Comparison of ENCODE assay signal across 7 cellular contexts in the genomic region with DNA sequence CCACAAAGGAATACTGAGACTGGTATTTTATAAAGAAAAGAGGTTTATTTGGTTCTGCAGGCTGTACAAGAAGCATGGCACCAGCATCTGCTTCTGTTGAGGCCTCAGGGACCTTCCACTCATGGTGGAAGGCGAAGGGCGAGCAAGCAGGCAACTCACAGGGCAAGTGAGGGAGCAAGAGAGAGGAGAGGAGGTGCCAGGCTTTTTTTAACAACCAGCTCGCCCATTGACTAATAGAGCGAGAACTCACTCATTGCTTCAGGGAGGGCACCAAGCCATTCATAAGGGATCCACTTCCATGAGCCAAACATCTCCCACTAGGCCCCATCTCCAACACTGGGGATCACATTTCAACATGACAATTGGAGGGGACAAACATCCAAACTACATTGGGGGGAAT. TPM values are rescaled to one million over a fixed set of nuclear protein-coding genes. Genes with fewer than 3 reads are reported as not detected.
A peak's percentile ranks its signal among the peaks of the same experiment; 100 is the strongest.
DNase-seq lines count a peak whose midpoint lies in the region; ATAC-seq and TF ChIP-seq lines count a peak whose summit lies in the region.

No MANE protein-coding gene starts in this region.

- H3K9me3 Mint-ChIP-seq in activated CD4-positive, alpha-beta memory T cell treated with anti-CD3 and anti-CD28 coated beads, Interleukin-2, amount 10 ng/mL, durations not matched to agents 7 days and 5 days = no peaks in the 10 kb centered on the region

- CTCF ChIA-PET in activated CD4-positive, alpha-beta memory T cell treated with anti-CD3 and anti-CD28 coated beads, Interleukin-2, amount 10 ng/mL, durations not matched to agents 7 days and 5 days (lab: Charles Lee) = interaction anchor here (1.3 kb wide), 2 partner anchors 8 to 53 kb away, joined by 5 to 15 read pairs; no protein-coding TSS in a partner anchor

- no peak for DNase-seq in HAP-1 (ENCODE audit: low spot score in 2 of 2)
- DNase-seq in activated CD4-positive, alpha-beta memory T cell treated with anti-CD3 and anti-CD28 coated beads, Interleukin-2, amount 10 ng/mL, durations not matched to agents 7 days and 5 days = no peak
- DNase-seq in smooth muscle cell (lab: John Stamatoyannopoulos, UW; ENCODE audit: unreplicated experiment) = no peak
- DNase-seq in OCI-M2 (lab: John Stamatoyannopoulos, UW; ENCODE audit: unreplicated experiment) = no peak
- DNase-seq in stimulated activated CD4-positive, alpha-beta T cell treated with anti-CD3 and anti-CD28 coated beads, Interleukin-4, amount 100 ng/mL, for 1 hour = no peak

- H3K9ac ChIP-seq in smooth muscle cell (ENCODE audit: low read depth) = peak overlapping the region; percentile 88

- H3K4me1 Mint-ChIP-seq in activated CD4-positive, alpha-beta memory T cell treated with anti-CD3 and anti-CD28 coated beads, Interleukin-2, amount 10 ng/mL, durations not matched to agents 7 days and 5 days = peaks cover 30% of the 10 kb centered on the region

- ATAC-seq in gastroesophageal sphincter = no peak
- no peak for ATAC-seq in HG02678 (IDR thresholded peaks at IDR 0.05; ENCODE audit: unreplicated experiment)

- no peaks in the 10 kb centered on the region for H3K9me3 ChIP-seq in HAP-1
- no peaks in the 10 kb centered on the region for H3K9me3 ChIP-seq in gastroesophageal sphincter
- no peaks in the 10 kb centered on the region for H3K9me3 ChIP-seq in smooth muscle cell (replicated peaks; ENCODE audit: low read depth)

- no peaks in the 10 kb centered on the region for H3F3A ChIP-seq in smooth muscle cell (ENCODE audit: low read depth)

- no peaks in the 10 kb centered on the region for H4K20me1 ChIP-seq in smooth muscle cell (ENCODE audit: low read depth)

- 40% methylated on average over 1 of the region's 4 CpGs; no CpG with 5 or more reads in 1 of the 2 donors for WGBS in gastroesophageal sphincter (ENCODE audit: low coverage in 1 of 2), 2 donors
- WGBS in smooth muscle cell (ENCODE audit: low lambda C conversion rate) = 75% methylated on average over 4 of the region's 4 CpGs

- peak overlapping the region; percentile 68 for H3K4me3 ChIP-seq in HAP-1
- peak overlapping the region; percentile 61 to 62 for H3K4me3 ChIP-seq in gastroesophageal sphincter
- peak overlapping the region; percentile 77 for H3K4me3 ChIP-seq in smooth muscle cell

- H3K36me3 ChIP-seq in HAP-1 (replicated peaks) (peaks cover 4% of the 10 kb centered on the region), gastroesophageal sphincter (peaks cover 0 to 41% of the 10 kb centered on the region in 2 donors), smooth muscle cell (ENCODE audit: low read depth) (no peaks in the 10 kb centered on the region)

- peak overlapping the region; percentile 90 for H3K27ac Mint-ChIP-seq in activated CD4-positive, alpha-beta memory T cell treated with anti-CD3 and anti-CD28 coated beads, Interleukin-2, amount 10 ng/mL, durations not matched to agents 7 days and 5 days

- TF ChIP-seq CTCF in gastroesophageal sphincter (IDR thresholded peaks at IDR 0.05) (no peak), smooth muscle cell (IDR thresholded peaks at IDR 0.05; ENCODE audit: borderline replicate concordance, insufficient read depth, poor library complexity, severe bottlenecking) (no peak)

- H3K36me3 Mint-ChIP-seq in activated CD4-positive, alpha-beta memory T cell treated with anti-CD3 and anti-CD28 coated beads, Interleukin-2, amount 10 ng/mL, durations not matched to agents 7 days and 5 days (ENCODE audit: low read depth) = peaks cover 40% of the 10 kb centered on the region

- POLR2A ChIA-PET in activated CD4-positive, alpha-beta memory T cell treated with anti-CD3 and anti-CD28 coated beads, Interleukin-2, amount 10 ng/mL, durations not matched to agents 7 days and 5 days (lab: Charles Lee) = interaction anchor here (0.6 to 1.9 kb wide), 5 partner anchors 9 to 482 kb away, joined by 3 to 5 read pairs (median 3); no protein-coding TSS in a partner anchor

- no peaks in the 10 kb centered on the region for H3K27me3 Mint-ChIP-seq in activated CD4-positive, alpha-beta memory T cell treated with anti-CD3 and anti-CD28 coated beads, Interleukin-2, amount 10 ng/mL, durations not matched to agents 7 days and 5 days

- peaks cover 40% of the 10 kb centered on the region for H3K79me2 ChIP-seq in smooth muscle cell (ENCODE audit: low read depth)

- peak overlapping the region; percentile 94 for H3K4me2 ChIP-seq in smooth muscle cell

- no peak overlapping the region for H2AFZ ChIP-seq in smooth muscle cell (ENCODE audit: low read depth)

- H3K27me3 ChIP-seq in HAP-1 (ENCODE audit: low read depth) (no peaks in the 10 kb centered on the region; the same call in 1 of the 2 replicates), gastroesophageal sphincter (no peaks in the 10 kb centered on the region), smooth muscle cell (ENCODE audit: low read depth) (no peaks in the 10 kb centered on the region)

- in situ Hi-C loops in HAP-1 (cut with MboI; ENCODE audit: low sequenced_read_pairs) = loop anchor here (10.0 kb wide), 1 partner anchor 1057 kb away; no protein-coding TSS in a partner anchor

- peak overlapping the region; percentile 91 to 100 (median 96) for H3K27ac ChIP-seq in gastroesophageal sphincter
- H3K27ac ChIP-seq in smooth muscle cell (ENCODE audit: low read depth) = peak overlapping the region; percentile 93

- H3K4me1 ChIP-seq in HAP-1 = peaks cover 9% of the 10 kb centered on the region
- peaks cover 6 to 24% (median 7%) of the 10 kb centered on the region in 3 donors for H3K4me1 ChIP-seq in gastroesophageal sphincter
- H3K4me1 ChIP-seq in smooth muscle cell (ENCODE audit: low read depth) = peaks cover 8% of the 10 kb centered on the region

- peak overlapping the region; percentile 80 for H3K4me3 Mint-ChIP-seq in activated CD4-positive, alpha-beta memory T cell treated with anti-CD3 and anti-CD28 coated beads, Interleukin-2, amount 10 ng/mL, durations not matched to agents 7 days and 5 days

- no peak for TF ChIP-seq POLR2A in gastroesophageal sphincter (IDR thresholded peaks at IDR 0.05)

- no peak for TF ChIP-seq EP300 in gastroesophageal sphincter (IDR thresholded peaks at IDR 0.05)

RNA-seq across cellular contexts. Expression of a gene that starts 1.2 kb away (rescaled TPM):
- 10 to 100 TPM; 20.5 to 22.9 TPM for total RNA-seq in activated CD4-positive, alpha-beta memory T cell treated with anti-CD3 and anti-CD28 coated beads, Interleukin-2, amount 10 ng/mL, durations not matched to agents 7 days and 5 days
- total RNA-seq in gastroesophageal sphincter (10 to 100 TPM; 19.4 to 38.1 (median 23.3) TPM), smooth muscle cell (70.9 and 77.4 TPM in 2 replicates)
- polyA plus RNA-seq in smooth muscle cell = 75.4 and 102 TPM in 2 replicates

RNA-seq across cellular contexts. Expression of a gene that starts 33.2 kb away (rescaled TPM):
- not detected for total RNA-seq in activated CD4-positive, alpha-beta memory T cell treated with anti-CD3 and anti-CD28 coated beads, Interleukin-2, amount 10 ng/mL, durations not matched to agents 7 days and 5 days
- total RNA-seq in gastroesophageal sphincter (not detected), smooth muscle cell (not detected in 2 replicates)
- polyA plus RNA-seq in smooth muscle cell = 0.15 TPM in 1 of 2 replicates, not detected in the other

RNA-seq across cellular contexts. Expression of a gene that starts 52.2 kb away (rescaled TPM):
- 1 to 10 TPM; 1.0 to 1.4 TPM for total RNA-seq in activated CD4-positive, alpha-beta memory T cell treated with anti-CD3 and anti-CD28 coated beads, Interleukin-2, amount 10 ng/mL, durations not matched to agents 7 days and 5 days
- total RNA-seq in gastroesophageal sphincter = 1 to 10 TPM in 3 of 4 donors, under 1 TPM in 1; 0.96 to 7.5 (median 6.6) TPM
- total RNA-seq in smooth muscle cell = 0.13 and 1.8 TPM in 2 replicates
- 0.82 and 2.0 TPM in 2 replicates for polyA plus RNA-seq in smooth muscle cell
